ENCODE assay signal across 9 cellular contexts in the genomic region with DNA sequence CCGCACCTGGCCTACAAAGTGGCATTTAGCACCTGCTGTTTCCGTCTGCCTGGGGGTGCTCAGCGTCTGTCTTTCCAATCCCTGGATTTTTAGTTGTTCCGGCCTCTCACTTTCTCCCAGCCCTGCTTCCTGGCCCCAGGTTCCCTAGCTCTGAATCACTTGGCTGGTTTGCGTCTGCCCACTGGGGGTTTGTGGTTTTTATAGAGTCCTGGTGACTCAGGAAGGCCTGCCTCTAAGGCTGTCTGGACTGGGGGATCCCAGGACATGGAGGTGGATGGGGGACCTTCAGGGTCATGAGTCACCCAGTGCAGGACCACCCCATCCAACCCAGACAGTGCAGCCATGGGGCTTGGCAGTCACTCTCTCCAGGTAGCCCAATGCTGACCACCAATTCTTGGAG. TPM values are rescaled to one million over a fixed set of nuclear protein-coding genes. Genes with fewer than 3 reads are reported as not detected.
DNase-seq lines count a peak whose midpoint lies in the region; ATAC-seq and TF ChIP-seq lines count a peak whose summit lies in the region.
"Had no signal": no experiment of that assay in that cellular context is flagged by ENCODE, and none has a peak within 500 bp of the region (broad histone marks: within the 10 kb centered on the region; RNA-seq: fewer than 3 reads in every experiment).

No MANE protein-coding gene starts in this region.

- H3K4me3 ChIP-seq in SJSA1 (no peak overlapping the region), OCI-LY7 (ENCODE audit: low read depth, low read length, poor library complexity, severe bottlenecking) (no peak overlapping the region)
- H3K4me3 ChIP-seq: cardiac muscle cell had no signal

- peak; percentile 38 for DNase-seq in GOT3 (lab: John Stamatoyannopoulos, UW)
- DNase-seq in SJSA1 (ENCODE audit: low read depth in 1 of 2, low spot score in 2 of 2), result peak; percentile 92 to 94
- peak; percentile 37 for DNase-seq in epithelial cell of prostate (ENCODE audit: low read depth, low spot score)
- peak; percentile 90 for DNase-seq in renal cortical epithelial cell (ENCODE audit: low read depth)
- no peak for DNase-seq in OCI-LY7 (ENCODE audit: low spot score)
- no peak for DNase-seq in hypothalamus (lab: John Stamatoyannopoulos, UW)
- DNase-seq in D341Med (ENCODE audit: low spot score), result no peak

- no peaks in the 10 kb centered on the region for H4K20me1 ChIP-seq in OCI-LY7 (ENCODE audit: insufficient read depth, low read length)

- no peaks in the 10 kb centered on the region for H3K27me3 ChIP-seq in SJSA1 (replicated peaks)
- H3K27me3 ChIP-seq: cardiac muscle cell had no signal

- no peaks in the 10 kb centered on the region for H3K79me2 ChIP-seq in OCI-LY7 (ENCODE audit: insufficient read depth, low read depth, low read length)

- H3K9me2 ChIP-seq in OCI-LY7 (ENCODE audit: insufficient read depth, low read length), result no peaks in the 10 kb centered on the region

- no TSS peak for BruUV-seq in OCI-LY7 (replicated peaks; lab: Mats Ljungman, UMichigan)

- ATAC-seq in GM21786 (IDR thresholded peaks at IDR 0.05; ENCODE audit: unreplicated experiment), result no peak

- H3K9me3 ChIP-seq in SJSA1 (replicated peaks), result no peaks in the 10 kb centered on the region
- no peaks in the 10 kb centered on the region for H3K9me3 ChIP-seq in OCI-LY7 (ENCODE audit: low read length)

- H3K4me1 ChIP-seq in SJSA1 (replicated peaks) (peaks cover 67% of the 10 kb centered on the region), OCI-LY7 (ENCODE audit: insufficient read depth, low read length, poor library complexity, severe bottlenecking) (no peaks in the 10 kb centered on the region)

- H3K27ac ChIP-seq in SJSA1, result peak overlapping the region; percentile 47
- H3K27ac ChIP-seq in epithelial cell of prostate, result no peak overlapping the region
- H3K27ac ChIP-seq in OCI-LY7 (ENCODE audit: low read depth, low read length, poor library complexity, severe bottlenecking), result no peak overlapping the region
- H3K27ac ChIP-seq: cardiac muscle cell had no signal

- H3K36me3 ChIP-seq in SJSA1 (peaks cover 30% of the 10 kb centered on the region), OCI-LY7 (ENCODE audit: insufficient read depth, low read length) (no peaks in the 10 kb centered on the region)

- no peak for TF ChIP-seq CTCF in OCI-LY7 (conservative IDR thresholded peaks at IDR 0.05; ENCODE audit: low read length)

- POLR2A ChIA-PET in OCI-LY7 (lab: Charles Lee), result interaction anchor here (0.6 kb wide), 1 partner anchor 27 kb away, joined by 3 read pairs; no protein-coding TSS in a partner anchor

- H3K4me2 ChIP-seq in OCI-LY7 (ENCODE audit: low read length), result no peak overlapping the region

- H2AFZ ChIP-seq in OCI-LY7 (ENCODE audit: low read length), result no peak overlapping the region

- intact Hi-C loops in OCI-LY7 (cut with micrococcal nuclease; ENCODE audit: unreplicated experiment), result no loop called here

- CTCF ChIA-PET in OCI-LY7 (lab: Charles Lee; ENCODE audit: unreplicated experiment), result no interaction called here

RNA-seq across cellular contexts. Expression of a gene that starts 53.5 kb away (rescaled TPM):
- 133 and 157 TPM in 2 replicates for total RNA-seq in SJSA1 (2014; rRNA removed; shearing (Covaris generic))
- total RNA-seq in renal cortical epithelial cell (33.3 and 44.8 TPM in 2 replicates), OCI-LY7 (2022) (121 and 126 TPM in 2 replicates)
- total RNA-seq in OCI-LY7 (2014; rRNA removed; shearing (Covaris generic)), result 85.6 and 107 TPM in 2 replicates

RNA-seq across cellular contexts. Expression of a gene that starts 53.6 kb away (rescaled TPM):
- total RNA-seq in SJSA1 (2014; rRNA removed; shearing (Covaris generic)), result 2.5 and 4.9 TPM in 2 replicates
- total RNA-seq in renal cortical epithelial cell (2.6 and 6.0 TPM in 2 replicates), OCI-LY7 (2022) (20.5 and 20.6 TPM in 2 replicates)
- total RNA-seq in OCI-LY7 (2014; rRNA removed; shearing (Covaris generic)), result 10.1 and 10.4 TPM in 2 replicates

Comparison
In these comparisons a context has a peak if more than half of its experiments do, and no peak if none do; other contexts are left out.
1. DNase-seq: peak in GOT3 (single experiment), SJSA1 (2 of 2), epithelial cell of prostate (single experiment) and renal cortical epithelial cell (single experiment); none in OCI-LY7 (single experiment), hypothalamus (0 of 51) and D341Med (single experiment).